13 cellular contexts compared by ENCODE assay signal in the genomic region with DNA sequence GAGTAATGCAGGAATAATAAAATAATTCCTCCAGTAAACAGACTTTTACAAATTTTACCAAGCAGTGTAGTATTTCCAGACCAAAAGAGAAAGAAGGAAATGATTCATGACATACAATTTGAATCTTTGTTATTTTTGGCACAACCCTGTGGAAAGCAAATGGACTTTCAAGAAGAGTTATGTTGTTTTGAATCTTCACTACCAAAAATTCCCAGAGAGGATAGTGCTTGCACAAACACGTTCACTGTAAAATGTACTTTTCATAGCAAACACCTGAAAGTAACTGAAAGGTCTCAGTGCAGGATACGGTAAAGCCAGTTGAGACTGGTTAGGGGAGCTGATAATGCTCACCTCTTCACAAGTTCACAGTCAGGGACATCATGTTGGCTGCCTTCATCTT.
DNase-seq lines count a peak whose midpoint lies in the region; ATAC-seq and TF ChIP-seq lines count a peak whose summit lies in the region.
"Had no signal": no experiment of that assay in that cellular context is flagged by ENCODE, and none has a peak within 500 bp of the region (broad histone marks: within the 10 kb centered on the region; RNA-seq: fewer than 3 reads in every experiment).

No MANE protein-coding gene starts in this region.

- POLR2A ChIA-PET in RWPE1 (lab: Yijun Ruan, JAX; ENCODE audit: low non-redundant PET), result no interaction called here

- peak; percentile 78 for ATAC-seq in omental fat pad (ENCODE audit: low FRiP score)
- no peak for ATAC-seq in HG03469 (IDR thresholded peaks at IDR 0.05; ENCODE audit: unreplicated experiment)
- ATAC-seq: activated T-cell treated with anti-CD3 and anti-CD28 coated beads, Interleukin-2, amount 50 U/mL, for 4 hours; T-cell had no signal

- CTCF ChIA-PET in RWPE1 (lab: Yijun Ruan, JAX), result no interaction called here

- no peak overlapping the region for H3K27ac ChIP-seq in RWPE1

- DNase-seq in DMS53 (lab: John Stamatoyannopoulos, UW), result peak; percentile 40
- peak; percentile 60 for DNase-seq in RWPE1 (ENCODE audit: low spot score)
- peak; percentile 64 for DNase-seq in fibroblast of gingiva (ENCODE audit: low read depth)
- no peak for DNase-seq in omental fat pad (ENCODE audit: low spot score)
- no peak for DNase-seq in NCI-H774 (lab: John Stamatoyannopoulos, UW)
- DNase-seq in NK-92 treated with Interleukin-12 subunit alpha and Interleukin-12 subunit beta, amount 100 ng/mL, for 24 hours (lab: John Stamatoyannopoulos, UW), result no peak
- no peak for DNase-seq in ureter (ENCODE audit: low spot score)
- DNase-seq: activated T-cell treated with anti-CD3 and anti-CD28 coated beads, Interleukin-2, amount 50 U/mL, for 4 hours; Calu3; effector CD8-positive, alpha-beta T cell; H7; T-cell had no signal

- TF ChIP-seq CTCF in RWPE1 (conservative IDR thresholded peaks at IDR 0.05; ENCODE audit: low read depth), result no peak
- TF ChIP-seq CTCF in omental fat pad (IDR thresholded peaks at IDR 0.05), result no peak

Comparison
In these comparisons a context has a peak if more than half of its experiments do, and no peak if none do; other contexts are left out.
1. DNase-seq: peak in DMS53 (single experiment), RWPE1 (single experiment) and fibroblast of gingiva (single experiment); none in omental fat pad (single experiment), NCI-H774 (single experiment), NK-92 treated with Interleukin-12 subunit alpha and Interleukin-12 subunit beta, amount 100 ng/mL, for 24 hours (single experiment) and ureter (single experiment).